In genomic region chr10:83603708-83604107, GRCh38 we compare ENCODE assay signal across 13 cellular contexts.
A peak's percentile ranks its signal among the peaks of the same experiment; 100 is the strongest.
DNase-seq lines count a peak whose midpoint lies in the region; ATAC-seq, FAIRE-seq and TF ChIP-seq lines count a peak whose summit lies in the region.
"Had no signal": no experiment of that assay in that cellular context is flagged by ENCODE, and none has a peak within 500 bp of the region (broad histone marks: within the 10 kb centered on the region; RNA-seq: fewer than 3 reads in every experiment).

No MANE protein-coding gene starts in this region.

- no peak overlapping the region for H3K4me3 Mint-ChIP-seq in CD4-positive, alpha-beta memory T cell
- no peak overlapping the region for H3K4me3 Mint-ChIP-seq in natural killer cell

- TF ChIP-seq POLR2A in suprapubic skin (IDR thresholded peaks at IDR 0.05): no peak

- FAIRE-seq in GM19239 (lab: Jason Lieb, UNC): no peak

- CTCF ChIA-PET in CD4-positive, alpha-beta memory T cell (lab: Charles Lee; ENCODE audit: partially characterized antibody): no interaction called here

- no peaks in the 10 kb centered on the region for H3K4me1 ChIP-seq in CD4-positive, alpha-beta memory T cell (ENCODE audit: insufficient read depth, low read length)
- no peaks in the 10 kb centered on the region for H3K4me1 ChIP-seq in suprapubic skin
- H3K4me1 ChIP-seq: foreskin keratinocyte had no signal

- POLR2A ChIA-PET in CD4-positive, alpha-beta memory T cell (lab: Charles Lee; ENCODE audit: partially characterized antibody): no interaction called here

- TF ChIP-seq CTCF in natural killer cell (IDR thresholded peaks at IDR 0.05) (no peak), suprapubic skin (IDR thresholded peaks at IDR 0.05) (no peak)

- WGBS in suprapubic skin: 81% methylated on average over 1 of the region's 1 CpG

- peak; percentile 24 for DNase-seq in EH (ENCODE audit: low read depth)
- peak; percentile 1 for DNase-seq in GM19239 (ENCODE audit: insufficient read length, low spot score)
- DNase-seq in SKM-1 (lab: John Stamatoyannopoulos, UW; ENCODE audit: unreplicated experiment): peak; percentile 12
- DNase-seq in CD4-positive, alpha-beta memory T cell: no peak
- DNase-seq in natural killer cell: no peak
- DNase-seq in suprapubic skin (ENCODE audit: low spot score in 2 of 2): no peak
- no peak for DNase-seq in GM03348 (ENCODE audit: low spot score)
- DNase-seq: activated T-cell treated with anti-CD3 and anti-CD28 coated beads, Interleukin-2, amount 50 U/mL, for 1 hour; COR-L47; foreskin keratinocyte; SHP77 treated with DMSO at 0.1 percent for 48 hours had no signal

- no peaks in the 10 kb centered on the region for H3K27me3 ChIP-seq in CD4-positive, alpha-beta memory T cell (ENCODE audit: insufficient read depth, low read length)
- H3K27me3 ChIP-seq in suprapubic skin: no peaks in the 10 kb centered on the region
- H3K27me3 ChIP-seq: foreskin keratinocyte, neutrophil had no signal

- no peak overlapping the region for H3K27ac Mint-ChIP-seq in CD4-positive, alpha-beta memory T cell
- no peak overlapping the region for H3K27ac Mint-ChIP-seq in natural killer cell

- peaks cover 0 to 9% (median 5%) of the 10 kb centered on the region in 4 donors for H3K4me1 Mint-ChIP-seq in CD4-positive, alpha-beta memory T cell
- H3K4me1 Mint-ChIP-seq in natural killer cell: no peaks in the 10 kb centered on the region

- intact Hi-C loops in CD4-positive, alpha-beta memory T cell (cut with micrococcal nuclease): no loop called here
- intact Hi-C loops in natural killer cell (cut with micrococcal nuclease): no loop called here

- no peaks in the 10 kb centered on the region for H3K27me3 Mint-ChIP-seq in CD4-positive, alpha-beta memory T cell
- H3K27me3 Mint-ChIP-seq in natural killer cell (ENCODE audit: low read depth in 2 of 2): no peaks in the 10 kb centered on the region

- peaks cover 0 to 7% (median 3%) of the 10 kb centered on the region in 8 donors for H3K9me3 Mint-ChIP-seq in CD4-positive, alpha-beta memory T cell
- peaks cover 13 to 17% of the 10 kb centered on the region in 2 donors for H3K9me3 Mint-ChIP-seq in natural killer cell

- H3K36me3 ChIP-seq in CD4-positive, alpha-beta memory T cell (ENCODE audit: insufficient read depth, low read length): no peaks in the 10 kb centered on the region
- H3K36me3 ChIP-seq in suprapubic skin: no peaks in the 10 kb centered on the region
- H3K36me3 ChIP-seq: neutrophil had no signal

- H3K27ac ChIP-seq in CD4-positive, alpha-beta memory T cell (ENCODE audit: low read depth, low read length): no peak overlapping the region
- H3K27ac ChIP-seq in suprapubic skin: no peak overlapping the region
- H3K27ac ChIP-seq: foreskin keratinocyte, neutrophil had no signal

- no peak overlapping the region for H3K4me3 ChIP-seq in CD4-positive, alpha-beta memory T cell (ENCODE audit: low read length in 2 of 2)
- no peak overlapping the region for H3K4me3 ChIP-seq in suprapubic skin

- no peaks in the 10 kb centered on the region for H3K36me3 Mint-ChIP-seq in CD4-positive, alpha-beta memory T cell
- H3K36me3 Mint-ChIP-seq in natural killer cell: no peaks in the 10 kb centered on the region

- ATAC-seq in HG02938 (IDR thresholded peaks at IDR 0.05; ENCODE audit: unreplicated experiment): peak; percentile 92
- no peak for ATAC-seq in natural killer cell
- ATAC-seq: foreskin keratinocyte had no signal

- TF ChIP-seq EP300 in suprapubic skin (IDR thresholded peaks at IDR 0.05): no peak

- H3K9me3 ChIP-seq in CD4-positive, alpha-beta memory T cell (ENCODE audit: control insufficient read depth in 1 of 2, low read length in 2 of 2): no peaks in the 10 kb centered on the region
- no peaks in the 10 kb centered on the region for H3K9me3 ChIP-seq in suprapubic skin
- H3K9me3 ChIP-seq: neutrophil had no signal

Comparison
In these comparisons a context has a peak if more than half of its experiments do, and no peak if none do; other contexts are left out.
1. DNase-seq: peak in EH (single experiment), GM19239 (single experiment) and SKM-1 (single experiment); none in CD4-positive, alpha-beta memory T cell (0 of 5), natural killer cell (single experiment), suprapubic skin (0 of 2) and GM03348 (single experiment).